1 cellular context compared by ENCODE assay signal in genomic region chr12:1668833-1669543, GRCh38.
TF ChIP-seq lines count a peak whose summit lies in the region.

No MANE protein-coding gene starts in this region.

TF ChIP-seq in HepG2, 621 proteins besides CTCF, POLR2A, EP300 and RAD21 (continued from another document):
- TF ChIP-seq ZBTB40 (IDR thresholded peaks at IDR 0.05) (no peak), ZBTB40 (CRISPR knock-in tag; IDR thresholded peaks at IDR 0.05) (no peak), YY1 (IDR thresholded peaks at IDR 0.05; ENCODE audit: insufficient read depth, insufficient replicate concordance, low read depth, low read length) (no peak), ZNF709 (CRISPR knock-in tag; IDR thresholded peaks at IDR 0.05) (no peak), ZBTB38 (CRISPR knock-in tag; IDR thresholded peaks at IDR 0.05) (no peak; the same call in 1 of the 2 replicates), ZNF20 (CRISPR knock-in tag; IDR thresholded peaks at IDR 0.05) (0 out of 2 replicates have a peak, but pooled peaks have one; percentile 30), ZFP90 (CRISPR knock-in tag; IDR thresholded peaks at IDR 0.05; ENCODE audit: borderline replicate concordance) (no peak), TBX3 (IDR thresholded peaks at IDR 0.05; ENCODE audit: borderline replicate concordance) (no peak), HNRNPUL1 (IDR thresholded peaks at IDR 0.05; ENCODE audit: low read depth, low read length) (no peak), ZNF558 (CRISPR knock-in tag; IDR thresholded peaks at IDR 0.05; ENCODE audit: borderline replicate concordance) (no peak), JUND (CRISPR knock-in tag; IDR thresholded peaks at IDR 0.05) (no peak), FOXA1 (IDR thresholded peaks at IDR 0.05) (no peak), FOXA1 (CRISPR knock-in tag; IDR thresholded peaks at IDR 0.05) (no peak), GPN1 (CRISPR knock-in tag; IDR thresholded peaks at IDR 0.05; ENCODE audit: borderline replicate concordance) (no peak), RBFOX2 (IDR thresholded peaks at IDR 0.05; ENCODE audit: low read depth, low read length) (no peak), NONO (IDR thresholded peaks at IDR 0.05) (no peak), NONO (CRISPR knock-in tag; conservative IDR thresholded peaks at IDR 0.05) (no peak), CREM (IDR thresholded peaks at IDR 0.05) (peak; percentile 81), CREM (CRISPR knock-in tag; IDR thresholded peaks at IDR 0.05) (no peak), ZNF563 (CRISPR knock-in tag; IDR thresholded peaks at IDR 0.05) (no peak), CENPBD1 (CRISPR knock-in tag; IDR thresholded peaks at IDR 0.05; ENCODE audit: borderline replicate concordance, low read depth) (no peak), HNRNPH1 (optimal IDR thresholded peaks at IDR 0.05; ENCODE audit: low read depth, low read length) (no peak), SP1 (IDR thresholded peaks at IDR 0.05) (no peak), SP1 (CRISPR knock-in tag; IDR thresholded peaks at IDR 0.05) (no peak), FOXO4 (CRISPR knock-in tag; conservative IDR thresholded peaks at IDR 0.05) (no peak), ZFP37 (CRISPR knock-in tag; IDR thresholded peaks at IDR 0.05; ENCODE audit: borderline replicate concordance) (0 out of 2 replicates have a peak, but pooled peaks have one; percentile 24), SMAD1 (CRISPR knock-in tag; IDR thresholded peaks at IDR 0.05; ENCODE audit: borderline replicate concordance, low read depth) (no peak), ZC3H13 (CRISPR knock-in tag; IDR thresholded peaks at IDR 0.05) (no peak), CBX2 (IDR thresholded peaks at IDR 0.05; ENCODE audit: low read depth, low read length) (no peak), CBX2 (CRISPR knock-in tag; IDR thresholded peaks at IDR 0.05; ENCODE audit: low read depth) (no peak), TSC22D2 (CRISPR knock-in tag; IDR thresholded peaks at IDR 0.05; ENCODE audit: borderline replicate concordance) (no peak), GZF1 (CRISPR knock-in tag; IDR thresholded peaks at IDR 0.05) (no peak), ZNF224 (CRISPR knock-in tag; IDR thresholded peaks at IDR 0.05) (no peak), HNF1B (CRISPR knock-in tag; IDR thresholded peaks at IDR 0.05) (peak; percentile 87), MED1 (CRISPR knock-in tag; IDR thresholded peaks at IDR 0.05) (peak; percentile 96), ZNF567 (CRISPR knock-in tag; IDR thresholded peaks at IDR 0.05; ENCODE audit: borderline replicate concordance) (0 out of 2 replicates have a peak, but pooled peaks have one; percentile 67), ZNF891 (CRISPR knock-in tag; IDR thresholded peaks at IDR 0.05) (no peak), THYN1 (CRISPR knock-in tag; IDR thresholded peaks at IDR 0.05; ENCODE audit: borderline replicate concordance, low read depth) (no peak), PPARG (CRISPR knock-in tag; conservative IDR thresholded peaks at IDR 0.05) (peak; percentile 97), ZNF235 (CRISPR knock-in tag; IDR thresholded peaks at IDR 0.05; ENCODE audit: borderline replicate concordance) (no peak), SNRNP70 (IDR thresholded peaks at IDR 0.05; ENCODE audit: low read depth, low read length) (no peak), GFI1 (CRISPR knock-in tag; IDR thresholded peaks at IDR 0.05; ENCODE audit: borderline replicate concordance) (peak; percentile 58; the same call in 1 of the 2 replicates), ZFP82 (CRISPR knock-in tag; IDR thresholded peaks at IDR 0.05; ENCODE audit: borderline replicate concordance) (0 out of 2 replicates have a peak, but pooled peaks have one; percentile 42), THRA (CRISPR knock-in tag; IDR thresholded peaks at IDR 0.05; ENCODE audit: borderline replicate concordance) (peak; percentile 37; the same call in 1 of the 2 replicates), GMEB1 (CRISPR knock-in tag; IDR thresholded peaks at IDR 0.05; ENCODE audit: borderline replicate concordance) (no peak; the same call in 1 of the 2 replicates), PHB2 (IDR thresholded peaks at IDR 0.05; ENCODE audit: partially characterized antibody) (no peak), ADNP (CRISPR knock-in tag; IDR thresholded peaks at IDR 0.05) (no peak)
